8 cellular contexts compared by ENCODE assay signal in genomic region chr12:389138-390096, GRCh38. TPM values are rescaled to one million over a fixed set of nuclear protein-coding genes. Genes with fewer than 3 reads are reported as not detected.
DNase-seq lines count a peak whose midpoint lies in the region; ATAC-seq, FAIRE-seq and TF ChIP-seq lines count a peak whose summit lies in the region.

Gene KDM5A (minus strand): TSS chr12:389320. CDS start chr12:389091, 229 bp downstream.

- 1% methylated on average over 53 of the region's 53 CpGs for WGBS in adipose tissue, 3 donors

- peaks cover under 1% of the 10 kb centered on the region for H3K36me3 ChIP-seq in right atrium auricular region

- H3K27me3 ChIP-seq in right atrium auricular region: no peaks in the 10 kb centered on the region

- H3K9me3 ChIP-seq in right atrium auricular region: no peaks in the 10 kb centered on the region

- peak within 1 kb of the TSS; percentile 86 for H3K27ac ChIP-seq in adipose tissue (ENCODE audit: low read depth, low read length)
- peak within 1 kb of the TSS; percentile 92 to 95 for H3K27ac ChIP-seq in right atrium auricular region

- peak; percentile 94 for FAIRE-seq in GM12892 (lab: Jason Lieb, UNC)

- no peak for TF ChIP-seq CTCF in right atrium auricular region (IDR thresholded peaks at IDR 0.05)

- DNase-seq in GM12892 (ENCODE audit: insufficient read length) (peak; percentile 70), RPMI7951 (ENCODE audit: low read depth) (peak; percentile 92), right atrium auricular region (ENCODE audit: low spot score) (peak; percentile 94), retina (peak; percentile 100), NCI-H2107 treated with DMSO at 0.1 percent for 48 hours (lab: John Stamatoyannopoulos, UW; ENCODE audit: unreplicated experiment) (no peak), NCI-H446 treated with DMSO at 0.1 percent for 48 hours (lab: John Stamatoyannopoulos, UW) (no peak)

- peak; percentile 67 for TF ChIP-seq POLR2A in GM12892 (IDR thresholded peaks at IDR 0.05; ENCODE audit: low read depth, low read length)

- peak within 1 kb of the TSS; percentile 72 to 94 for H3K4me3 ChIP-seq in right atrium auricular region

- peaks cover 0 to 30% of the 10 kb centered on the region in 2 donors for H3K4me1 ChIP-seq in right atrium auricular region

- peak; percentile 91 for ATAC-seq in HG02763 (IDR thresholded peaks at IDR 0.05; ENCODE audit: unreplicated experiment)

RNA-seq across cellular contexts. Expression of gene KDM5A, which starts in this region (rescaled TPM):
- 17.7 TPM for polyA plus RNA-seq in GM12892 (2012; ENCODE audit: missing spikeins)
- total RNA-seq in RPMI7951 (2014; rRNA removed; shearing (Covaris generic)): 16.8 and 20.3 TPM in 2 replicates
- polyA plus RNA-seq in adipose tissue: 1 to 10 TPM; 4.8 to 9.1 (median 9.1) TPM
- 10 to 100 TPM; 19.3 to 20.9 TPM for total RNA-seq in right atrium auricular region

Comparison
In these comparisons a context has a peak if more than half of its experiments do, and no peak if none do; other contexts are left out.
1. DNase-seq: peak in GM12892 (single experiment), RPMI7951 (single experiment), right atrium auricular region (single experiment) and retina (single experiment); none in NCI-H2107 treated with DMSO at 0.1 percent for 48 hours (single experiment) and NCI-H446 treated with DMSO at 0.1 percent for 48 hours (single experiment).